In the genomic region with DNA sequence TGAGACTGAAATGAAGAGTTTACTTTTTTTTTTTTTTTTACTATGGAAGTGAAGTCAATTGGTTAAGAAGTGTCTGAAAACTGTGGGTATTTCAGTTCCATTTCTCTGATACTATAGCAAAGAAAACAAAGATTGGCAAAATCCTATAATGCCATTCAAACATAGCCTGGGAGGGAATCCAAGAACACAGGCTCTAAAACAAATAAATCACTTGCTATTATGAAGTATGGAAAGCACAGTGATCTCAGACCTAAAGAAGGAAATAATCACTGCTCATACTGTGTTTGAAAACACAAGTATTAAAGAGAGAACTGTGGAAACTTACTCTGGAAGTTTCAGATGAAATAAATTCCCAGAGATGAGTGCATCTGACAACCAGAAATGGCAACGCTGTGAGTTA, we compare ENCODE assay signal across 29 cellular contexts. TPM values are rescaled to one million over a fixed set of nuclear protein-coding genes. Genes with fewer than 3 reads are reported as not detected.
"Had no signal": no experiment of that assay in that cellular context is flagged by ENCODE, and none has a peak within 500 bp of the region (broad histone marks: within the 10 kb centered on the region; RNA-seq: fewer than 3 reads in every experiment).

No MANE protein-coding gene starts in this region.

- H3K36me3 ChIP-seq: heart right ventricle, left lung, upper lobe of left lung had no signal

- ATAC-seq: activated CD8-positive, alpha-beta T cell treated with anti-CD3 and anti-CD28 coated beads, Interleukin-2, amount 10 ng/mL, durations not matched to agents 7 days and 5 days; heart right ventricle; left lung; sciatic nerve; stimulated activated naive B cell treated with anti-CD40 and anti-IgM and Interleukin-4, amounts not matched to agents 10 μg/mL and 1 μg/mL and 100 μg/mL, for 72 hours had no signal

- H3K4me3 ChIP-seq: heart right ventricle, left lung, lung, testis, upper lobe of left lung had no signal

- DNase-seq: activated CD4-positive, alpha-beta T cell treated with anti-CD3 and anti-CD28 coated beads for 1 hour; activated CD4-positive, alpha-beta T cell treated with anti-CD3 and anti-CD28 coated beads, Interleukin-2, amount 50 U/mL, for 1 hour; activated CD8-positive, alpha-beta T cell treated with anti-CD3 and anti-CD28 coated beads, Interleukin-2, amount 10 ng/mL, durations not matched to agents 7 days and 5 days; activated gamma-delta T cell; activated naive CD4-positive, alpha-beta T cell treated with anti-CD3 and anti-CD28 coated beads, Interleukin-2, amount 50 U/mL, for 16 hours; dermis blood vessel endothelial cell; effector CD8-positive, alpha-beta T cell; erythroblast; heart right ventricle; kidney glomerular epithelial cell; left lung; naive B cell; occipital lobe; small intestine; stimulated activated CD8-positive, alpha-beta memory T cell treated with anti-CD3 and anti-CD28 coated beads, Interleukin-4, amount 100 ng/mL, for 48 hours; stimulated activated naive B cell treated with anti-CD40 and anti-IgM and Interleukin-4, amounts not matched to agents 10 μg/mL and 1 μg/mL and 100 μg/mL, for 72 hours; T-helper 1 cell; testis; upper lobe of left lung had no signal

- H3K4me1 ChIP-seq: heart right ventricle, testis, upper lobe of left lung had no signal

- H3K27ac ChIP-seq: heart right ventricle, left lung, testis, upper lobe of left lung had no signal

- H3K27me3 ChIP-seq: heart right ventricle, left lung, testis, upper lobe of left lung had no signal

- H3K9me3 ChIP-seq: left lung, testis, upper lobe of left lung had no signal

RNA-seq across cellular contexts. Expression of a gene that starts 12.0 kb away (rescaled TPM):
- total RNA-seq: activated CD8-positive, alpha-beta T cell treated with anti-CD3 and anti-CD28 coated beads, Interleukin-2, amount 10 ng/mL, durations not matched to agents 7 days and 5 days; activated T-helper 1 cell treated with anti-CD3 and anti-CD28 coated beads, Interleukin-12 subunit alpha, Interleukin-12 subunit beta, Interleukin-2, Interleukin-4 antibody, amounts not matched to agents 30 ng/mL and 10 ng/mL and 1 ng/mL, durations not matched to agents 14 hours and 24 hours and 36 hours; astrocyte; cerebellum; dermis blood vessel endothelial cell; left lung; mesenteric fat pad; mucosa of gallbladder; neural crest cell; renal cortical epithelial cell had no signal
- polyA plus RNA-seq: adipose tissue, heart right ventricle, lung, small intestine had no signal
